Comparison of ENCODE assay signal across 8 cellular contexts in genomic region chr1:165914136-165914798, GRCh38.
DNase-seq lines count a peak whose midpoint lies in the region; ATAC-seq and TF ChIP-seq lines count a peak whose summit lies in the region.

No MANE protein-coding gene starts in this region.

- in situ Hi-C loops in Panc1 (cut with HindIII; ENCODE audit: low pct_unique_long_range_greater_than_20kb, low sequenced_read_pairs): no loop called here

- intact Hi-C loops in Panc1 (cut with micrococcal nuclease; ENCODE audit: unreplicated experiment): loop anchor here (1.0 to 5.0 kb wide), 3 partner anchors 82 to 313 kb away; no protein-coding TSS in a partner anchor
- intact Hi-C loops in upper lobe of right lung (cut with DNase I): loop anchor here (10.0 kb wide), 1 partner anchor 309 kb away; no protein-coding TSS in a partner anchor

- peak; percentile 81 for DNase-seq in EL
- peak; percentile 84 for DNase-seq in Jurkat, Clone E6-1 (ENCODE audit: low read depth, low spot score)
- DNase-seq in Panc1 (ENCODE audit: low read depth, low spot score): peak; percentile 67
- peak; percentile 18 for DNase-seq in activated T-helper 1 cell treated with Interleukin-2 at 50 U/mL for 16 hours (ENCODE audit: low read depth)
- DNase-seq in fibroblast of the conjunctiva (ENCODE audit: low read depth): peak; percentile 82
- peak in 46 of 56 donors; percentile 2 to 80 (median 38) for DNase-seq in nucleus accumbens (lab: John Stamatoyannopoulos, UW)
- no peak for DNase-seq in upper lobe of right lung

- H3K4me1 ChIP-seq in Panc1 (ENCODE audit: control insufficient read depth, insufficient read depth, low read length): no peaks in the 10 kb centered on the region
- peaks cover 5% of the 10 kb centered on the region for H3K4me1 ChIP-seq in upper lobe of right lung

- H3K27me3 ChIP-seq in Panc1 (ENCODE audit: control insufficient read depth, insufficient read depth, low read length) (no peaks in the 10 kb centered on the region), upper lobe of right lung (no peaks in the 10 kb centered on the region)

- TF ChIP-seq CTCF in Panc1 (IDR thresholded peaks at IDR 0.05) (peak; percentile 84), upper lobe of right lung (IDR thresholded peaks at IDR 0.05) (peak; percentile 83)

- H3K9me3 ChIP-seq in Panc1 (ENCODE audit: control insufficient read depth, insufficient read depth, low read depth, low read length) (no peaks in the 10 kb centered on the region), upper lobe of right lung (no peaks in the 10 kb centered on the region)

- H3K27ac ChIP-seq in Panc1 (ENCODE audit: low read length): no peak overlapping the region
- no peak overlapping the region for H3K27ac ChIP-seq in upper lobe of right lung

- CTCF ChIA-PET in Panc1 (lab: Charles Lee): interaction anchor here (0.6 to 0.7 kb wide), 5 partner anchors 9 to 303 kb away, joined by 3 to 9 read pairs (median 5); no protein-coding TSS in a partner anchor

- H3K4me3 ChIP-seq in Jurkat, Clone E6-1 (ENCODE audit: low read length): no peak overlapping the region
- no peak overlapping the region for H3K4me3 ChIP-seq in Panc1 (ENCODE audit: low read depth in 2 of 2, low read length in 2 of 2)
- no peak overlapping the region for H3K4me3 ChIP-seq in upper lobe of right lung

- POLR2A ChIA-PET in Panc1 (lab: Charles Lee): no interaction called here

- ATAC-seq in GM21723 (IDR thresholded peaks at IDR 0.05; ENCODE audit: unreplicated experiment) (peak; percentile 79), Panc1 (peak; percentile 84), upper lobe of right lung (peak; percentile 81)

- no TSS peak for BruUV-seq in Panc1 (replicated peaks; lab: Mats Ljungman, UMichigan)

- H3K36me3 ChIP-seq in Panc1 (ENCODE audit: control insufficient read depth, insufficient read depth, low read length) (no peaks in the 10 kb centered on the region), upper lobe of right lung (no peaks in the 10 kb centered on the region)
